Comparison of ENCODE assay signal across 1 cellular context in the genomic region with DNA sequence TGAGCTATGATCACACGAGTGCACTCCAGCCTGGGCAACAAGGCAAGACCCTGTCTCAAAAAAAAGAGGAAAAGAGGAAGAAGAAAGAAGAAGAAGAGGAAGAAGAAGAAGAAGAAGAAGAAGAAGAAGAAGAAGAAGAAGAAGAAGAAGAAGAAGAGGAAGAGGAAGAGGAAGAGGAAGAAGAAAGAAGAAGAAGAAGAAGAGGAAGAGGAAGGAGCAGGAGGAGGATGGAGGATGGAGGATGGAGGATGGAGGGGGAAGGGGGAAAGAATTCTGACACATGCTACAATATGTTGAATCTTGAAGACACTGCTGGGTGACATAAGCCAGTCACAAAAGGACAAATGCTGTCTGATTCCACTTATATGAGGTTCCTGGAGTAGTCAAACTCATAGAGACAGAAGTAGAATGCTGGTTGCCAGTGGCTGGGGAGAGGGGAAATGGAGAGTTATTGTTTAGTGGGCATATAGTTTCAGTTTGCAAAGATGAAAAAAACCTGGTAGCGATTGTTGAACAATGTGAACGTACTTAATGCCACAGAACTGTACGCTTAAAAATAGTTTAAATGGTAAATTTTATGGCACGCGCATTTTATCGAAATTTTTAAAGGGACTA.
TF ChIP-seq lines count a peak whose summit lies in the region.

No MANE protein-coding gene starts in this region.

TF ChIP-seq in HepG2, 621 proteins besides CTCF, POLR2A, EP300 and RAD21 (continued from another document):
- TF ChIP-seq, protein P1, sequence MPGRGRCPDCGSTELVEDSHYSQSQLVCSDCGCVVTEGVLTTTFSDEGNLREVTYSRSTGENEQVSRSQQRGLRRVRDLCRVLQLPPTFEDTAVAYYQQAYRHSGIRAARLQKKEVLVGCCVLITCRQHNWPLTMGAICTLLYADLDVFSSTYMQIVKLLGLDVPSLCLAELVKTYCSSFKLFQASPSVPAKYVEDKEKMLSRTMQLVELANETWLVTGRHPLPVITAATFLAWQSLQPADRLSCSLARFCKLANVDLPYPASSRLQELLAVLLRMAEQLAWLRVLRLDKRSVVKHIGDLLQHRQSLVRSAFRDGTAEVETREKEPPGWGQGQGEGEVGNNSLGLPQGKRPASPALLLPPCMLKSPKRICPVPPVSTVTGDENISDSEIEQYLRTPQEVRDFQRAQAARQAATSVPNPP (CRISPR knock-in tag; IDR thresholded peaks at IDR 0.05): no peak
- TF ChIP-seq, protein P2, sequence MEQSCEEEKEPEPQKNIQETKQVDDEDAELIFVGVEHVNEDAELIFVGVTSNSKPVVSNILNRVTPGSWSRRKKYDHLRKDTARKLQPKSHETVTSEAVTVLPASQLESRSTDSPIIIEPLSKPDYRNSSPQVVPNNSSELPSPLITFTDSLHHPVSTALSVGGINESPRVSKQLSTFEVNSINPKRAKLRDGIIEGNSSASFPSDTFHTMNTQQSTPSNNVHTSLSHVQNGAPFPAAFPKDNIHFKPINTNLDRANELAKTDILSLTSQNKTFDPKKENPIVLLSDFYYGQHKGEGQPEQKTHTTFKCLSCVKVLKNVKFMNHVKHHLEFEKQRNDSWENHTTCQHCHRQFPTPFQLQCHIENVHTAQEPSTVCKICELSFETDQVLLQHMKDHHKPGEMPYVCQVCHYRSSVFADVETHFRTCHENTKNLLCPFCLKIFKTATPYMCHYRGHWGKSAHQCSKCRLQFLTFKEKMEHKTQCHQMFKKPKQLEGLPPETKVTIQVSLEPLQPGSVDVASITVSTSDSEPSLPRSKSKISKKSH (CRISPR knock-in tag; IDR thresholded peaks at IDR 0.05; ENCODE audit: borderline replicate concordance): no peak
- TF ChIP-seq PITX1 (CRISPR knock-in tag; IDR thresholded peaks at IDR 0.05): no peak
- TF ChIP-seq MAFG (CRISPR knock-in tag; IDR thresholded peaks at IDR 0.05): no peak
- TF ChIP-seq, protein P3, sequence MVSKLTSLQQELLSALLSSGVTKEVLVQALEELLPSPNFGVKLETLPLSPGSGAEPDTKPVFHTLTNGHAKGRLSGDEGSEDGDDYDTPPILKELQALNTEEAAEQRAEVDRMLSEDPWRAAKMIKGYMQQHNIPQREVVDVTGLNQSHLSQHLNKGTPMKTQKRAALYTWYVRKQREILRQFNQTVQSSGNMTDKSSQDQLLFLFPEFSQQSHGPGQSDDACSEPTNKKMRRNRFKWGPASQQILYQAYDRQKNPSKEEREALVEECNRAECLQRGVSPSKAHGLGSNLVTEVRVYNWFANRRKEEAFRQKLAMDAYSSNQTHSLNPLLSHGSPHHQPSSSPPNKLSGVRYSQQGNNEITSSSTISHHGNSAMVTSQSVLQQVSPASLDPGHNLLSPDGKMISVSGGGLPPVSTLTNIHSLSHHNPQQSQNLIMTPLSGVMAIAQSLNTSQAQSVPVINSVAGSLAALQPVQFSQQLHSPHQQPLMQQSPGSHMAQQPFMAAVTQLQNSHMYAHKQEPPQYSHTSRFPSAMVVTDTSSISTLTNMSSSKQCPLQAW (CRISPR knock-in tag; IDR thresholded peaks at IDR 0.05): no peak
- no peak for TF ChIP-seq ZNF674 (CRISPR knock-in tag; IDR thresholded peaks at IDR 0.05; ENCODE audit: low read depth)
- TF ChIP-seq, protein P4, sequence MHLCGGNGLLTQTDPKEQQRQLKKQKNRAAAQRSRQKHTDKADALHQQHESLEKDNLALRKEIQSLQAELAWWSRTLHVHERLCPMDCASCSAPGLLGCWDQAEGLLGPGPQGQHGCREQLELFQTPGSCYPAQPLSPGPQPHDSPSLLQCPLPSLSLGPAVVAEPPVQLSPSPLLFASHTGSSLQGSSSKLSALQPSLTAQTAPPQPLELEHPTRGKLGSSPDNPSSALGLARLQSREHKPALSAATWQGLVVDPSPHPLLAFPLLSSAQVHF (CRISPR knock-in tag; IDR thresholded peaks at IDR 0.05): no peak
